ENCODE assay signal across 1 cellular context in genomic region chr15:88605507-88606436, GRCh38.
TF ChIP-seq lines count a peak whose summit lies in the region.

No MANE protein-coding gene starts in this region.

TF ChIP-seq in K562, 482 proteins besides CTCF, POLR2A, EP300 and RAD21 (continued from another document and continues in another):
- peak; percentile 58; the same call in 1 of the 2 replicates for TF ChIP-seq AFF4 (CRISPR knock-in tag; IDR thresholded peaks at IDR 0.05)
- TF ChIP-seq RCOR1 (IDR thresholded peaks at IDR 0.05; ENCODE audit: borderline replicate concordance in 1 of 2, low read depth in 2 of 2, low read length in 2 of 2) = peak in 1 of 2 experiments; percentile 66; a peak in 1 of 4 replicates
- TF ChIP-seq ZNF778 (CRISPR knock-in tag; IDR thresholded peaks at IDR 0.05) = no peak
- peak; percentile 90; the same call in 1 of the 2 replicates for TF ChIP-seq PRMT5 (CRISPR knock-in tag; IDR thresholded peaks at IDR 0.05)
- peak; percentile 57; the same call in 1 of the 2 replicates for TF ChIP-seq GABPB1 (CRISPR knock-in tag; IDR thresholded peaks at IDR 0.05)
- no peak for TF ChIP-seq HNRNPH1 (optimal IDR thresholded peaks at IDR 0.05; ENCODE audit: low read depth, low read length)
- TF ChIP-seq MGA (IDR thresholded peaks at IDR 0.05) = no peak
- TF ChIP-seq MAX (CRISPR knock-in tag; IDR thresholded peaks at IDR 0.05) = peak; percentile 53; the same call in 1 of the 2 replicates
- no peak for TF ChIP-seq TFE3 (CRISPR knock-in tag; IDR thresholded peaks at IDR 0.05)
- 0 out of 2 replicates have a peak, but pooled peaks have one; percentile 68 for TF ChIP-seq CHAMP1 (IDR thresholded peaks at IDR 0.05)
- no peak for TF ChIP-seq MCM2 (IDR thresholded peaks at IDR 0.05; ENCODE audit: low read depth)
- no peak for TF ChIP-seq SMARCA5 (IDR thresholded peaks at IDR 0.05)
- TF ChIP-seq POLR3A (IDR thresholded peaks at IDR 0.05; ENCODE audit: borderline replicate concordance, extremely low read depth, insufficient read depth, insufficient read length) = no peak
- peak; percentile 38; the same call in 1 of the 2 replicates for TF ChIP-seq ZBTB7A (IDR thresholded peaks at IDR 0.05; ENCODE audit: borderline replicate concordance, control insufficient read depth, low read depth, low read length)
- TF ChIP-seq MAZ (CRISPR knock-in tag; conservative IDR thresholded peaks at IDR 0.05 in 1 of 2, IDR thresholded peaks at IDR 0.05 in 1 of 2) = peak in 1 of 2 experiments; percentile 75; a peak in 2 of 4 replicates
- peak in 1 of 2 experiments; percentile 76; a peak in 2 of 4 replicates for TF ChIP-seq SIN3A (IDR thresholded peaks at IDR 0.05; ENCODE audit: borderline replicate concordance in 2 of 2, control insufficient read depth in 1 of 2, low read depth in 2 of 2, low read length in 2 of 2)
- TF ChIP-seq TBL1XR1 (IDR thresholded peaks at IDR 0.05; ENCODE audit: low read length in 2 of 2) = no peak
- TF ChIP-seq ZMIZ1 (IDR thresholded peaks at IDR 0.05; ENCODE audit: low read depth in 2 of 2, low read length in 2 of 2) = no peak
- TF ChIP-seq HOXB6 (CRISPR knock-in tag; IDR thresholded peaks at IDR 0.05; ENCODE audit: borderline replicate concordance) = no peak
- no peak for TF ChIP-seq ZKSCAN3 (CRISPR knock-in tag; IDR thresholded peaks at IDR 0.05)
- peak; percentile 98 for TF ChIP-seq REST (CRISPR knock-in tag; IDR thresholded peaks at IDR 0.05; ENCODE audit: low read depth)
- peak; percentile 64; the same call in 1 of the 2 replicates for TF ChIP-seq ZBTB1 (CRISPR knock-in tag; IDR thresholded peaks at IDR 0.05; ENCODE audit: borderline replicate concordance, low read depth)
